ENCODE assay signal across 7 cellular contexts in genomic region chr2:109871129-109871751, GRCh38. TPM values are rescaled to one million over a fixed set of nuclear protein-coding genes. Genes with fewer than 3 reads are reported as not detected.
DNase-seq lines count a peak whose midpoint lies in the region; ATAC-seq and TF ChIP-seq lines count a peak whose summit lies in the region.
"Not testable (repeated sequence)": the region's sequence is repeated elsewhere in the genome, so short reads cannot be mapped to it uniquely, and the experiment has no call there.

No MANE protein-coding gene starts in this region.

- H3K27me3 ChIP-seq in IMR-90 (ENCODE audit: control insufficient read depth, insufficient read depth, low read length): not testable (repeated sequence)

- not testable (repeated sequence) for H2BK15ac ChIP-seq in IMR-90 (ENCODE audit: low read depth, low read length)

- not testable (repeated sequence) for H3K18ac ChIP-seq in IMR-90 (ENCODE audit: low read depth, low read length)

- H2BK5ac ChIP-seq in IMR-90 (ENCODE audit: low read depth, low read length, poor library complexity, severe bottlenecking): not testable (repeated sequence)

- in situ Hi-C loops in IMR-90 (cut with MboI; ENCODE audit: low sequenced_read_pairs): not testable (repeated sequence)

- not testable (repeated sequence) for H4K8ac ChIP-seq in IMR-90 (ENCODE audit: low read depth in 2 of 2, low read length in 2 of 2)

- not testable (repeated sequence) for H2BK120ac ChIP-seq in IMR-90 (ENCODE audit: low read depth, low read length)

- TF ChIP-seq CTCF in IMR-90 (conservative IDR thresholded peaks at IDR 0.05; ENCODE audit: low read depth, low read length): not testable (repeated sequence)

- DNase-seq in IMR-90; activated naive CD4-positive, alpha-beta T cell treated with anti-CD3 and anti-CD28 coated beads, Interleukin-2, amount 50 U/mL, for 72 hours (ENCODE audit: low spot score in 2 of 2); left lobe of liver (ENCODE audit: low spot score): not testable (repeated sequence)

- CTCF ChIA-PET in IMR-90 (lab: Yijun Ruan, JAX): not testable (repeated sequence)

- H2AK5ac ChIP-seq in IMR-90 (ENCODE audit: low read depth, low read length): not testable (repeated sequence)

- no CpG with 5 or more reads among the region's 8 CpGs for WGBS in IMR-90 (ENCODE audit: extremely low coverage in 2 of 2, insufficient read length in 1 of 2), 2 experiments

- H3K4me3 ChIP-seq in IMR-90 (ENCODE audit: insufficient read depth, low read depth, low read length): not testable (repeated sequence)

- POLR2A ChIA-PET in IMR-90 (lab: Charles Lee; ENCODE audit: unreplicated experiment): not testable (repeated sequence)

- H3K9me3 Mint-ChIP-seq in activated naive CD4-positive, alpha-beta T cell treated with anti-CD3 and anti-CD28 coated beads, Interleukin-2, amount 50 U/mL, for 72 hours: not testable (repeated sequence)

- intact Hi-C loops in IMR-90 (cut with micrococcal nuclease): not testable (repeated sequence)

- not testable (repeated sequence) for H4K5ac ChIP-seq in IMR-90 (ENCODE audit: low read depth, low read length)

- H3K23ac ChIP-seq in IMR-90 (ENCODE audit: low read depth, low read length): not testable (repeated sequence)

- H3K36me3 Mint-ChIP-seq in activated naive CD4-positive, alpha-beta T cell treated with anti-CD3 and anti-CD28 coated beads, Interleukin-2, amount 50 U/mL, for 72 hours: not testable (repeated sequence)

- not testable (repeated sequence) for H3K56ac ChIP-seq in IMR-90 (ENCODE audit: extremely low read depth, insufficient read depth, low read length)

- H3K14ac ChIP-seq in IMR-90 (replicated peaks; ENCODE audit: low read depth, low read length): not testable (repeated sequence)

- not testable (repeated sequence) for H3K9me3 ChIP-seq in IMR-90 (ENCODE audit: control insufficient read depth, insufficient read depth, low read length)

- not testable (repeated sequence) for H4K20me1 ChIP-seq in IMR-90 (ENCODE audit: insufficient read depth, low read length)

- H3K36me3 ChIP-seq in IMR-90 (ENCODE audit: control insufficient read depth, insufficient read depth, low read length): not testable (repeated sequence)

- not testable (repeated sequence) for H3K27ac ChIP-seq in IMR-90 (ENCODE audit: insufficient read depth, low read length)

- not testable (repeated sequence) for H3K4ac ChIP-seq in IMR-90 (ENCODE audit: low read depth, low read length)

- H3K9ac ChIP-seq in IMR-90 (ENCODE audit: low read depth, low read length): not testable (repeated sequence)

- not testable (repeated sequence) for TF ChIP-seq RAD21 in IMR-90 (IDR thresholded peaks at IDR 0.05; ENCODE audit: low read length)

- H3K4me1 ChIP-seq in IMR-90 (ENCODE audit: control insufficient read depth, insufficient read depth, low read length): not testable (repeated sequence)

- H2AFZ ChIP-seq in IMR-90 (replicated peaks; ENCODE audit: low read length, poor library complexity): not testable (repeated sequence)

- H4K91ac ChIP-seq in IMR-90 (ENCODE audit: insufficient read depth, low read depth, low read length): not testable (repeated sequence)

- BruUV-seq in IMR-90 (replicated peaks; lab: Mats Ljungman, UMichigan): not testable (repeated sequence)

- H2BK20ac ChIP-seq in IMR-90 (ENCODE audit: low read depth, low read length): not testable (repeated sequence)

- H3K4me2 ChIP-seq in IMR-90 (ENCODE audit: low read depth, low read length): not testable (repeated sequence)

- TF ChIP-seq POLR2A in IMR-90 (IDR thresholded peaks at IDR 0.05; ENCODE audit: low read depth, low read length): not testable (repeated sequence)

- H3K9me1 ChIP-seq in IMR-90 (ENCODE audit: insufficient read depth, low read length): not testable (repeated sequence)

- not testable (repeated sequence) for H3K79me1 ChIP-seq in IMR-90 (ENCODE audit: low read depth in 1 of 2, low read length in 2 of 2)

- dilution Hi-C loops in IMR-90 (cut with HindIII; ENCODE audit: low sequenced_read_pairs, unreplicated experiment): not testable (repeated sequence)

- not testable (repeated sequence) for H2AK9ac ChIP-seq in IMR-90 (replicated peaks; ENCODE audit: low read depth, low read length, poor library complexity)

- H3K27ac Mint-ChIP-seq in activated naive CD4-positive, alpha-beta T cell treated with anti-CD3 and anti-CD28 coated beads, Interleukin-2, amount 50 U/mL, for 72 hours: not testable (repeated sequence)

- ATAC-seq in GM18858 (IDR thresholded peaks at IDR 0.05; ENCODE audit: unreplicated experiment) (peak; percentile 69), GM21367 (IDR thresholded peaks at IDR 0.05; ENCODE audit: unreplicated experiment) (peak; percentile 93), HG02610 (IDR thresholded peaks at IDR 0.05; ENCODE audit: unreplicated experiment) (peak; percentile 91), HG03095 (IDR thresholded peaks at IDR 0.05; ENCODE audit: unreplicated experiment) (peak; percentile 78), IMR-90 (ENCODE audit: low read depth) (peak; percentile 98), left lobe of liver (peak; percentile 99)
- ATAC-seq in activated naive CD4-positive, alpha-beta T cell treated with anti-CD3 and anti-CD28 coated beads, Interleukin-2, amount 50 U/mL, for 72 hours: peak; percentile 73 to 79

RNA-seq across cellular contexts. Expression of gene LIMS3, which starts 27.2 kb away (rescaled TPM):
- total RNA-seq in IMR-90 (2012; rRNA removed) (4.4 and 12.7 TPM in 2 replicates), left lobe of liver (not detected)
- 0.44 and 0.99 TPM in 2 replicates for polyA plus RNA-seq in IMR-90 (2012; rRNA removed)
- polyA plus RNA-seq in IMR-90 (2012; cell fraction: cytosol; rRNA removed): 1.6 and 2.0 TPM in 2 replicates
- 4.4 and 16.1 TPM in 2 replicates for polyA plus RNA-seq in IMR-90 (2012; cell fraction: nucleus; rRNA removed; ENCODE audit: low replicate concordance)
- 1 to 10 TPM in 1 of 2 donors, under 1 TPM in 1; 0.57 to 1.1 TPM for total RNA-seq in activated naive CD4-positive, alpha-beta T cell treated with anti-CD3 and anti-CD28 coated beads, Interleukin-2, amount 50 U/mL, for 72 hours
